9 cellular contexts compared by ENCODE assay signal in the genomic region with DNA sequence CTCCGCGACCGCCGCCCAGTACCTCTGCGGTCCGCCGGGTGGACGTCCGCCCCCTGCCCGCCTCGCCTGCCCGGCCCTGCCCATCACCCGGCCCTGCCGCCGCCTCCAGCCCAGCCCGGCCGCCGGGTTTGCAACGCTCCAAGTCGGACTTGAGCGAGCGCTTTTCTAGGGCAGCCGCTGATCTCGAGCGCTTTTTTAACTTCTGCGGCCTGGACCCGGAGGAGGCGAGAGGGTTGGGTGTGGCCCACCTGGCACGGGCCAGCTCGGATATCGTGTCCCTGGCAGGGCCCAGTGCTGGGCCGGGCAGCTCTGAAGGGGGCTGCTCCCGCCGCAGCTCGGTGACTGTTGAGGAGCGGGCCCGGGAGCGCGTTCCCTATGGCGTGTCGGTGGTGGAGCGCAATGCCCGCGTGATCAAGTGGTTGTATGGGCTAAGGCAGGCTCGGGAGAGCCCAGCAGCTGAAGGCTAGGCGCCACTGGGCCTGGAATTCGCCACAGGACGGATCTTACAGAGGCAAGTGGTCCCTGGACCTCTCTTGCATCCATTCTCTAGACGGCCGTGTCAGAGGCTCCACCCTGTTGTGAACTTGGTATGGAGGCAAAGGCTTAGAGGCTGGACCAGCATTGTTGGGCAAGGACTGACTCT. TPM values are rescaled to one million over a fixed set of nuclear protein-coding genes. Genes with fewer than 3 reads are reported as not detected.
A peak's percentile ranks its signal among the peaks of the same experiment; 100 is the strongest.
DNase-seq lines count a peak whose midpoint lies in the region; ATAC-seq and TF ChIP-seq lines count a peak whose summit lies in the region.
"Had no signal": no experiment of that assay in that cellular context is flagged by ENCODE, and none has a peak within 500 bp of the region (broad histone marks: within the 10 kb centered on the region; RNA-seq: fewer than 3 reads in every experiment).

No MANE protein-coding gene starts in this region.

- H3K36me3 Mint-ChIP-seq in WTC11 (no peaks in the 10 kb centered on the region; the same call in 1 of the 2 replicates), endodermal cell (ENCODE audit: low read depth) (peaks cover 2% of the 10 kb centered on the region)

- H3K27ac Mint-ChIP-seq in WTC11: no peak overlapping the region
- H3K27ac Mint-ChIP-seq in endodermal cell: no peak overlapping the region

- H3K27me3 ChIP-seq in HCT116 (ENCODE audit: insufficient read depth, low read length) (no peaks in the 10 kb centered on the region), endodermal cell (ENCODE audit: control insufficient read depth, insufficient read depth, low read length, poor library complexity, severe bottlenecking) (peaks cover 34% of the 10 kb centered on the region), rectal smooth muscle tissue (ENCODE audit: control insufficient read depth, insufficient read depth, low read length) (no peaks in the 10 kb centered on the region)

- intact Hi-C loops in HCT116 (cut with micrococcal nuclease): no loop called here

- ATAC-seq in HCT116 (no peak), WTC11 (no peak), GM21723 (IDR thresholded peaks at IDR 0.05; ENCODE audit: unreplicated experiment) (no peak), HG03095 (IDR thresholded peaks at IDR 0.05; ENCODE audit: unreplicated experiment) (no peak)

- H3K27ac ChIP-seq in HCT116 (ENCODE audit: low read depth, low read length) (peak overlapping the region; percentile 34; the same call in 1 of the 2 replicates), endodermal cell (ENCODE audit: low read depth, low read length) (peak overlapping the region; percentile 95), rectal smooth muscle tissue (ENCODE audit: low read depth, low read length) (no peak overlapping the region)

- H3K9me3 Mint-ChIP-seq in WTC11: no peaks in the 10 kb centered on the region
- no peaks in the 10 kb centered on the region for H3K9me3 Mint-ChIP-seq in endodermal cell

- H3K79me2 ChIP-seq in HCT116 (ENCODE audit: insufficient read depth, low read length): peaks cover 42% of the 10 kb centered on the region

- H3K4me3 ChIP-seq in HCT116 (replicated peaks in 1 of 2; ENCODE audit: low read depth in 1 of 2, low read length in 2 of 2) (no peak overlapping the region), endodermal cell (ENCODE audit: low read length) (no peak overlapping the region), rectal smooth muscle tissue (ENCODE audit: low read length) (peak overlapping the region; percentile 36)

- H3K4me1 Mint-ChIP-seq in WTC11: peaks cover 41% of the 10 kb centered on the region
- peaks cover 3% of the 10 kb centered on the region for H3K4me1 Mint-ChIP-seq in endodermal cell

- TF ChIP-seq RAD21 in HCT116 (IDR thresholded peaks at IDR 0.05; ENCODE audit: low read depth): no peak

- H4K20me1 ChIP-seq in HCT116 (ENCODE audit: insufficient read depth): no peaks in the 10 kb centered on the region

- H3K4me1 ChIP-seq in HCT116 (ENCODE audit: control insufficient read depth in 1 of 2, insufficient read depth in 2 of 2, low read length in 2 of 2): peaks cover 26 to 36% of the 10 kb centered on the region in 2 experiments
- peaks cover 7% of the 10 kb centered on the region for H3K4me1 ChIP-seq in endodermal cell (ENCODE audit: control insufficient read depth, insufficient read depth, low read length)
- H3K4me1 ChIP-seq in rectal smooth muscle tissue (ENCODE audit: control insufficient read depth, insufficient read depth, low read length): peaks cover 2% of the 10 kb centered on the region

- no TSS peak for BruUV-seq in HCT116 (replicated peaks; lab: Mats Ljungman, UMichigan)

- CTCF ChIA-PET in HCT116 (lab: Charles Lee) (no interaction called here), WTC11 (lab: Charles Lee) (interaction anchor here (1.0 to 2.0 kb wide), 3 partner anchors 28 to 66 kb away, joined by 3 to 10 read pairs (median 6); no protein-coding TSS in a partner anchor)

- no peaks in the 10 kb centered on the region for H3K9me3 ChIP-seq in HCT116 (ENCODE audit: control insufficient read depth in 1 of 2, insufficient read depth in 1 of 2, low read depth in 1 of 2, low read length in 2 of 2)
- no peaks in the 10 kb centered on the region for H3K9me3 ChIP-seq in endodermal cell (ENCODE audit: control insufficient read depth, low read length)

- 60 to 66% methylated on average over 37 to 50 of the region's 50 CpGs for WGBS in endodermal cell (ENCODE audit: insufficient coverage in 1 of 2, insufficient read length in 1 of 2), 2 experiments

- peaks cover 8 to 10% of the 10 kb centered on the region in 2 experiments; a peak in 3 of 4 replicates for H3K36me3 ChIP-seq in HCT116 (ENCODE audit: control insufficient read depth in 1 of 2, insufficient read depth in 2 of 2, low read length in 2 of 2)
- no peaks in the 10 kb centered on the region for H3K36me3 ChIP-seq in endodermal cell (ENCODE audit: control insufficient read depth, insufficient read depth, low read length)
- no peaks in the 10 kb centered on the region for H3K36me3 ChIP-seq in rectal smooth muscle tissue (ENCODE audit: control insufficient read depth, insufficient read depth, low read length)

- TF ChIP-seq CTCF in HCT116 (IDR thresholded peaks at IDR 0.05 in 2 of 3, conservative IDR thresholded peaks at IDR 0.05 in 1 of 3; ENCODE audit: borderline replicate concordance in 1 of 3, insufficient read depth in 1 of 3, low read depth in 2 of 3, low read length in 2 of 3): no peak
- TF ChIP-seq CTCF in WTC11 (IDR thresholded peaks at IDR 0.05): no peak
- TF ChIP-seq CTCF in endodermal cell (conservative IDR thresholded peaks at IDR 0.05): peak; percentile 1

- no peak overlapping the region for H3K9ac ChIP-seq in HCT116 (ENCODE audit: low read length)
- no peak overlapping the region for H3K9ac ChIP-seq in endodermal cell (ENCODE audit: extremely low read depth, low read length, poor library complexity, severe bottlenecking)
- H3K9ac ChIP-seq in rectal smooth muscle tissue (ENCODE audit: low read length): no peak overlapping the region

- H2AFZ ChIP-seq in HCT116 (ENCODE audit: low read depth, low read length, poor library complexity, severe bottlenecking): no peak overlapping the region

- H3K27me3 Mint-ChIP-seq in WTC11 (ENCODE audit: low read depth) (peaks cover 12% of the 10 kb centered on the region), endodermal cell (ENCODE audit: insufficient read depth) (peaks cover 48% of the 10 kb centered on the region)

- RAD21 ChIA-PET in HCT116 (lab: Charles Lee; ENCODE audit: low non-redundant PET in 1 of 2, low total read pairs in 2 of 2, uncharacterized antibody in 2 of 2, unreplicated experiment in 2 of 2): no interaction called here

- H3K9me2 ChIP-seq in HCT116 (ENCODE audit: insufficient read depth): no peaks in the 10 kb centered on the region

- no peak for TF ChIP-seq POLR2A in HCT116 (IDR thresholded peaks at IDR 0.05; ENCODE audit: borderline replicate concordance, extremely low read depth, insufficient read depth, insufficient read length)

- no peak for DNase-seq in HCT116 (ENCODE audit: low read depth, low spot score)
- DNase-seq in WTC11 (ENCODE audit: low spot score): peak; percentile 31
- DNase-seq in endodermal cell: peak; percentile 68
- no peak for DNase-seq in NCI-H2081 treated with DMSO at 0.1 percent for 48 hours (lab: John Stamatoyannopoulos, UW)
- DNase-seq in dedifferentiated amniotic fluid mesenchymal stem cell (ENCODE audit: extremely low spot score): no peak
- DNase-seq: amniotic stem cell had no signal

- H3K4me3 Mint-ChIP-seq in WTC11: peak overlapping the region; percentile 70
- peak overlapping the region; percentile 58 for H3K4me3 Mint-ChIP-seq in endodermal cell

- no peak overlapping the region for H3K4me2 ChIP-seq in HCT116 (ENCODE audit: low read length)

- POLR2A ChIA-PET in HCT116 (lab: Charles Lee) (no interaction called here), WTC11 (lab: Charles Lee) (no interaction called here)

TF ChIP-seq in HCT116, 20 proteins besides CTCF, POLR2A, EP300 and RAD21 (continues in another document):
- TF ChIP-seq, protein P1, sequence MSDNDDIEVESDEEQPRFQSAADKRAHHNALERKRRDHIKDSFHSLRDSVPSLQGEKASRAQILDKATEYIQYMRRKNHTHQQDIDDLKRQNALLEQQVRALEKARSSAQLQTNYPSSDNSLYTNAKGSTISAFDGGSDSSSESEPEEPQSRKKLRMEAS (IDR thresholded peaks at IDR 0.05): no peak
- TF ChIP-seq ZFX (IDR thresholded peaks at IDR 0.05) (no peak), YY1 (IDR thresholded peaks at IDR 0.05; ENCODE audit: extremely low read depth, insufficient replicate concordance, low read depth, low read length) (no peak)

TF ChIP-seq in WTC11, 78 proteins besides CTCF, POLR2A, EP300 and RAD21 (continues in another document):
- TF ChIP-seq ATF3 (CRISPR knock-in tag; conservative IDR thresholded peaks at IDR 0.05): no peak
- TF ChIP-seq ZNF317 (CRISPR knock-in tag; IDR thresholded peaks at IDR 0.05; ENCODE audit: borderline replicate concordance, low read depth): no peak
- TF ChIP-seq ZNF512 (CRISPR knock-in tag; IDR thresholded peaks at IDR 0.05; ENCODE audit: borderline replicate concordance): no peak
- TF ChIP-seq JUN (CRISPR knock-in tag; IDR thresholded peaks at IDR 0.05): no peak

RNA-seq across cellular contexts. Expression of gene FAM110A, which starts 11.8 kb away (rescaled TPM):
- 26.4 TPM for total RNA-seq in HCT116 (2021; ENCODE audit: unreplicated experiment)
- polyA plus RNA-seq in HCT116 (2012): 26.3 and 30.1 TPM in 2 replicates
- total RNA-seq in WTC11 (2021): 17.2 to 18.8 TPM (median 18.0 TPM) in 3 replicates
- total RNA-seq in endodermal cell: 10 to 100 TPM; 12.1 to 16.9 TPM
- polyA plus RNA-seq in endodermal cell (2013, experiment 1 of 2): 19.3 TPM
- 18.7 TPM for polyA plus RNA-seq in endodermal cell (2013, experiment 2 of 2)

Comparison
In these comparisons a context has a peak if more than half of its experiments do, and no peak if none do; other contexts are left out.
1. DNase-seq: peak in WTC11 (single experiment) and endodermal cell (single experiment); none in HCT116 (single experiment), NCI-H2081 treated with DMSO at 0.1 percent for 48 hours (single experiment) and dedifferentiated amniotic fluid mesenchymal stem cell (single experiment).